In genomic region chr2:195649629-195650190, GRCh38 we compare ENCODE assay signal across 11 cellular contexts. TPM values are rescaled to one million over a fixed set of nuclear protein-coding genes. Genes with fewer than 3 reads are reported as not detected.
DNase-seq lines count a peak whose midpoint lies in the region; ATAC-seq and TF ChIP-seq lines count a peak whose summit lies in the region.
"Had no signal": no experiment of that assay in that cellular context is flagged by ENCODE, and none has a peak within 500 bp of the region (broad histone marks: within the 10 kb centered on the region; RNA-seq: fewer than 3 reads in every experiment).

No MANE protein-coding gene starts in this region.

- no peak overlapping the region for H3K4me3 Mint-ChIP-seq in activated naive CD8-positive, alpha-beta T cell treated with anti-CD3 and anti-CD28 coated beads, Interleukin-2, amount 10 ng/mL, durations not matched to agents 7 days and 5 days
- H3K4me3 Mint-ChIP-seq: neural progenitor cell had no signal

- peak overlapping the region; percentile 21 for H3K27ac Mint-ChIP-seq in activated naive CD8-positive, alpha-beta T cell treated with anti-CD3 and anti-CD28 coated beads, Interleukin-2, amount 10 ng/mL, durations not matched to agents 7 days and 5 days
- H3K27ac Mint-ChIP-seq: neural progenitor cell had no signal

- DNase-seq in GM13976 (ENCODE audit: low spot score) (peak; percentile 32), left cardiac atrium (no peak), stomach (no peak), occipital lobe (lab: John Stamatoyannopoulos, UW) (no peak)
- DNase-seq in activated naive CD8-positive, alpha-beta T cell treated with anti-CD3 and anti-CD28 coated beads, Interleukin-2, amount 10 ng/mL, durations not matched to agents 7 days and 5 days = no peak
- no peak for DNase-seq in activated naive CD4-positive, alpha-beta T cell (lab: John Stamatoyannopoulos, UW)
- DNase-seq: foreskin keratinocyte, NCI-H2227 treated with DMSO at 0.1 percent for 48 hours had no signal

- 69 to 81% (median 79%) methylated on average over 6 of the region's 6 CpGs for WGBS in stomach, 5 donors

- H3K9me3 Mint-ChIP-seq in activated naive CD8-positive, alpha-beta T cell treated with anti-CD3 and anti-CD28 coated beads, Interleukin-2, amount 10 ng/mL, durations not matched to agents 7 days and 5 days = peaks cover 7% of the 10 kb centered on the region
- H3K9me3 Mint-ChIP-seq: neural progenitor cell had no signal

- H3K4me1 ChIP-seq in stomach = no peaks in the 10 kb centered on the region
- H3K4me1 ChIP-seq: foreskin keratinocyte had no signal

- no peak overlapping the region for H3K4me3 ChIP-seq in stomach
- H3K4me3 ChIP-seq: neural progenitor cell had no signal

- no peaks in the 10 kb centered on the region for H3K27me3 ChIP-seq in stomach
- H3K27me3 ChIP-seq: foreskin keratinocyte, neural progenitor cell had no signal

- H3K36me3 ChIP-seq in stomach = no peaks in the 10 kb centered on the region
- H3K36me3 ChIP-seq: neural progenitor cell had no signal

- POLR2A ChIA-PET in activated naive CD8-positive, alpha-beta T cell treated with anti-CD3 and anti-CD28 coated beads, Interleukin-2, amount 10 ng/mL, durations not matched to agents 7 days and 5 days (lab: Charles Lee) = interaction anchor here (2.0 to 2.5 kb wide), 2 partner anchors 8 to 116 kb away, joined by 6 to 7 read pairs; partner anchors contain the start of gene SLC39A10

- TF ChIP-seq EP300 in stomach (IDR thresholded peaks at IDR 0.05) = no peak

- TF ChIP-seq CTCF in GM13976 (IDR thresholded peaks at IDR 0.05; ENCODE audit: borderline replicate concordance, control extremely low read depth, extremely low read depth, insufficient read depth, missing control alignments) = no peak
- TF ChIP-seq CTCF in stomach (IDR thresholded peaks at IDR 0.05) = no peak

- H3K9me3 ChIP-seq in stomach = no peaks in the 10 kb centered on the region

- H3K27me3 Mint-ChIP-seq in activated naive CD8-positive, alpha-beta T cell treated with anti-CD3 and anti-CD28 coated beads, Interleukin-2, amount 10 ng/mL, durations not matched to agents 7 days and 5 days = no peaks in the 10 kb centered on the region

- ATAC-seq in GM21529 (IDR thresholded peaks at IDR 0.05; ENCODE audit: unreplicated experiment) (peak; percentile 32), HG03378 (IDR thresholded peaks at IDR 0.05; ENCODE audit: unreplicated experiment) (peak; percentile 19), left cardiac atrium (no peak)
- no peak for ATAC-seq in activated naive CD8-positive, alpha-beta T cell treated with anti-CD3 and anti-CD28 coated beads, Interleukin-2, amount 10 ng/mL, durations not matched to agents 7 days and 5 days (ENCODE audit: low read depth)
- ATAC-seq: foreskin keratinocyte had no signal

- intact Hi-C loops in left cardiac atrium (cut with DNase I) = no loop called here
- intact Hi-C loops in stomach (cut with DNase I; ENCODE audit: low total_unique reads) = no loop called here

- H3K27ac ChIP-seq in stomach = peak overlapping the region in 1 of 5 donors; percentile 53
- H3K27ac ChIP-seq: foreskin keratinocyte, neural progenitor cell had no signal

- peaks cover 7% of the 10 kb centered on the region for H3K36me3 Mint-ChIP-seq in activated naive CD8-positive, alpha-beta T cell treated with anti-CD3 and anti-CD28 coated beads, Interleukin-2, amount 10 ng/mL, durations not matched to agents 7 days and 5 days
- H3K36me3 Mint-ChIP-seq: neural progenitor cell had no signal

- in situ Hi-C loops in GM13976 (cut with MboI; ENCODE audit: low sequenced_read_pairs, unreplicated experiment) = loop anchor here (10.0 to 25.0 kb wide), 2 partner anchors 137 to 315 kb away; no protein-coding TSS in a partner anchor

- no peak for TF ChIP-seq POLR2A in stomach (IDR thresholded peaks at IDR 0.05)

- peaks cover 28% of the 10 kb centered on the region for H3K4me1 Mint-ChIP-seq in activated naive CD8-positive, alpha-beta T cell treated with anti-CD3 and anti-CD28 coated beads, Interleukin-2, amount 10 ng/mL, durations not matched to agents 7 days and 5 days
- H3K4me1 Mint-ChIP-seq: neural progenitor cell had no signal

RNA-seq across cellular contexts. Expression of gene SLC39A10, which starts 7.3 kb away (rescaled TPM):
- 10 to 100 TPM; 54.4 to 60.4 TPM for total RNA-seq in activated naive CD8-positive, alpha-beta T cell treated with anti-CD3 and anti-CD28 coated beads, Interleukin-2, amount 10 ng/mL, durations not matched to agents 7 days and 5 days
- total RNA-seq in left cardiac atrium (10 to 100 TPM; 13.7 to 13.8 TPM), stomach (10 to 100 TPM in 1 of 5 donors, 1 to 10 TPM in 3, under 1 TPM in 1; 0.58 to 22.0 (median 5.3) TPM), occipital lobe (154 TPM)
- polyA plus RNA-seq in stomach = 1 to 10 TPM in 1 of 3 donors, under 1 TPM in 2; 0.15 to 2.7 (median 0.93) TPM

Comparison
In these comparisons a context has a peak if more than half of its experiments do, and no peak if none do; other contexts are left out.
1. ATAC-seq: peak in GM21529 (single experiment) and HG03378 (single experiment); none in activated naive CD8-positive, alpha-beta T cell treated with anti-CD3 and anti-CD28 coated beads, Interleukin-2, amount 10 ng/mL, durations not matched to agents 7 days and 5 days (single experiment) and left cardiac atrium (0 of 2).